Comparison of ENCODE assay signal across 8 cellular contexts in the genomic region with DNA sequence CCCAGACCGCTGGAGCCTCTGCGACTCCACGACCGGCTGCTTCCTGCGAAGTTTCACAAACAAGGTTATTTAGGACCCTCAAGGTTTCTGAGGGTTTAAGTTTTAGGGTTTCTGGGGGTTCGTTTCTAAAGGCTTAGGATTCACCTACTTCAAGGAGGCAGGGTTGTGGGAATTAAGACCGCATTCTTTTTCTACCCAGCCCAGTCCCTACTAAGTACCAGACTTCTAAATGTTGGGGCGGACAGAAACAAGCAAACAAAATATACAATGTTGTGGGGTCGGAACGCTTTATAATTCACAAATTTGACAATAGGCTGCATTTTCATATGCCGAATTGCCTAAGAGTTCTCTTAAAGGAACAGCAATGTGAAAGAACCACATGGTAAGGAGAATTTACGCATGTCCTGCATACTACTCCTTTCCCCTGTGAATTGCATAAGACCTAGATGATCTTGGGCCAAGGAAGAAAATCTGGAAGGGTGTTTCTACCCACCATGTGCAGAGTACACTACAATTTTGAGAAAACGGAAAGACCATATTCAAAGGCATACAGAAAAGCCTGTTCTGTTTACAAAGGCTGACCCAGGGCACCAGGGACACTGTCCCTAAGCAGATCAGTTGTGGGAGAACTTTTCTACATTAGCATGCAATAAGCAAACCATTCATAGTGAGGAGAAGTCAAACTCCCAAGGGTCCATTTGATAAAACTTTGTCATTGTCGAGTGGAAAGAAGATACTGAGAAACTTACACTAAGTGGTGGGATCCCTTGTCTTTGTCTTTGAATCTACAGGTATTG.
A peak's percentile ranks its signal among the peaks of the same experiment; 100 is the strongest.
DNase-seq lines count a peak whose midpoint lies in the region; ATAC-seq and TF ChIP-seq lines count a peak whose summit lies in the region.

No MANE protein-coding gene starts in this region.

- TF ChIP-seq CTCF in activated B cell treated with CpG ODN at 0.5 μM for 24 hours (IDR thresholded peaks at IDR 0.05) (no peak), right atrium auricular region (IDR thresholded peaks at IDR 0.05) (no peak), smooth muscle cell (IDR thresholded peaks at IDR 0.05; ENCODE audit: borderline replicate concordance, insufficient read depth, poor library complexity, severe bottlenecking) (no peak)

- no peaks in the 10 kb centered on the region for H3K36me3 ChIP-seq in HUES64 (ENCODE audit: insufficient read depth, low read length)
- no peaks in the 10 kb centered on the region for H3K36me3 ChIP-seq in right atrium auricular region
- H3K36me3 ChIP-seq in smooth muscle cell (ENCODE audit: low read depth): no peaks in the 10 kb centered on the region

- CTCF ChIA-PET in activated B cell treated with CpG ODN at 0.5 μM for 24 hours (lab: Charles Lee): interaction anchor here (1.1 kb wide), 1 partner anchor 134 kb away, joined by 3 read pairs; no protein-coding TSS in a partner anchor

- H3K9me3 Mint-ChIP-seq in activated B cell treated with CpG ODN at 0.5 μM for 24 hours: no peaks in the 10 kb centered on the region

- no peak overlapping the region for H2AFZ ChIP-seq in smooth muscle cell (ENCODE audit: low read depth)

- POLR2A ChIA-PET in activated B cell treated with CpG ODN at 0.5 μM for 24 hours (lab: Charles Lee): interaction anchor here (1.8 to 2.5 kb wide), 2 partner anchors 87 to 88 kb away, joined by 13 to 24 read pairs; no protein-coding TSS in a partner anchor

- H3K27ac Mint-ChIP-seq in activated B cell treated with CpG ODN at 0.5 μM for 24 hours: no peak overlapping the region

- H3K4me1 Mint-ChIP-seq in activated B cell treated with CpG ODN at 0.5 μM for 24 hours: peaks cover 29% of the 10 kb centered on the region

- peaks cover 2% of the 10 kb centered on the region for H3K36me3 Mint-ChIP-seq in activated B cell treated with CpG ODN at 0.5 μM for 24 hours (ENCODE audit: low read depth)

- DNase-seq in activated B cell treated with CpG ODN at 0.5 μM for 24 hours (no peak), right atrium auricular region (ENCODE audit: low spot score) (no peak), smooth muscle cell (lab: John Stamatoyannopoulos, UW; ENCODE audit: unreplicated experiment) (no peak), NCI-H524 treated with DMSO at 0.1 percent for 48 hours (lab: John Stamatoyannopoulos, UW) (no peak)
- DNase-seq in activated CD4-positive, alpha-beta T cell treated with anti-CD3 and anti-CD28 coated beads for 1 hour: no peak

- H3K4me3 ChIP-seq in HUES64 (ENCODE audit: low read length) (peak overlapping the region; percentile 79), right atrium auricular region (peak overlapping the region; percentile 59 to 79), smooth muscle cell (peak overlapping the region; percentile 83)

- no peaks in the 10 kb centered on the region for H4K20me1 ChIP-seq in smooth muscle cell (ENCODE audit: low read depth)

- WGBS in HUES64: 37% methylated on average over 12 of the region's 14 CpGs
- 21% methylated on average over 14 of the region's 14 CpGs for WGBS in smooth muscle cell (ENCODE audit: low lambda C conversion rate)

- H3K9ac ChIP-seq in HUES64 (ENCODE audit: low read depth, low read length) (no peak overlapping the region), smooth muscle cell (ENCODE audit: low read depth) (peak overlapping the region; percentile 71)

- H3K27ac ChIP-seq in HUES64 (ENCODE audit: low read depth, low read length): no peak overlapping the region
- peak overlapping the region; percentile 85 to 89 for H3K27ac ChIP-seq in right atrium auricular region
- H3K27ac ChIP-seq in smooth muscle cell (ENCODE audit: low read depth): peak overlapping the region; percentile 94

- H3K4me2 ChIP-seq in smooth muscle cell: peak overlapping the region; percentile 84

- peaks cover 38% of the 10 kb centered on the region for H3K79me2 ChIP-seq in smooth muscle cell (ENCODE audit: low read depth)

- H3F3A ChIP-seq in smooth muscle cell (ENCODE audit: low read depth): peaks cover 10% of the 10 kb centered on the region

- H3K9me3 ChIP-seq in HUES64 (ENCODE audit: insufficient read depth, low read depth, low read length): no peaks in the 10 kb centered on the region
- no peaks in the 10 kb centered on the region for H3K9me3 ChIP-seq in right atrium auricular region
- H3K9me3 ChIP-seq in smooth muscle cell (replicated peaks; ENCODE audit: low read depth): no peaks in the 10 kb centered on the region

- H3K27me3 ChIP-seq in HUES64 (ENCODE audit: insufficient read depth, low read length) (peaks cover 46% of the 10 kb centered on the region), right atrium auricular region (no peaks in the 10 kb centered on the region), smooth muscle cell (ENCODE audit: low read depth) (no peaks in the 10 kb centered on the region)

- H3K4me3 Mint-ChIP-seq in activated B cell treated with CpG ODN at 0.5 μM for 24 hours: peak overlapping the region; percentile 94

- intact Hi-C loops in activated B cell treated with CpG ODN at 0.5 μM for 24 hours (cut with micrococcal nuclease): no loop called here

- ATAC-seq in activated B cell treated with CpG ODN at 0.5 μM for 24 hours (ENCODE audit: low read depth) (no peak), HG02852 (IDR thresholded peaks at IDR 0.05; ENCODE audit: unreplicated experiment) (no peak), HG02642 (IDR thresholded peaks at IDR 0.05; ENCODE audit: poor library complexity, unreplicated experiment) (no peak)

- H3K27me3 Mint-ChIP-seq in activated B cell treated with CpG ODN at 0.5 μM for 24 hours: peaks cover 14% of the 10 kb centered on the region

- H3K4me1 ChIP-seq in HUES64 (ENCODE audit: insufficient read depth, low read length) (peaks cover 10% of the 10 kb centered on the region), right atrium auricular region (peaks cover 0 to 50% of the 10 kb centered on the region in 2 donors), smooth muscle cell (ENCODE audit: low read depth) (peaks cover 12% of the 10 kb centered on the region)
